ENCODE assay signal across 1 cellular context in genomic region chr7:98110249-98111022, GRCh38.
TF ChIP-seq lines count a peak whose summit lies in the region.

No MANE protein-coding gene starts in this region.

TF ChIP-seq in A549, 52 proteins besides CTCF, POLR2A, EP300 and RAD21 (continued from another document):
- TF ChIP-seq CHD2 (IDR thresholded peaks at IDR 0.05; ENCODE audit: low read length, partially characterized antibody) (no peak), FOSB (CRISPR knock-in tag; IDR thresholded peaks at IDR 0.05) (no peak), HOXB5 (CRISPR knock-in tag; IDR thresholded peaks at IDR 0.05) (no peak), EHF (CRISPR knock-in tag; IDR thresholded peaks at IDR 0.05) (no peak), SREBF2 (IDR thresholded peaks at IDR 0.05) (no peak), MYC (IDR thresholded peaks at IDR 0.05; ENCODE audit: borderline replicate concordance, low read length) (no peak)
